9 cellular contexts compared by ENCODE assay signal in the genomic region with DNA sequence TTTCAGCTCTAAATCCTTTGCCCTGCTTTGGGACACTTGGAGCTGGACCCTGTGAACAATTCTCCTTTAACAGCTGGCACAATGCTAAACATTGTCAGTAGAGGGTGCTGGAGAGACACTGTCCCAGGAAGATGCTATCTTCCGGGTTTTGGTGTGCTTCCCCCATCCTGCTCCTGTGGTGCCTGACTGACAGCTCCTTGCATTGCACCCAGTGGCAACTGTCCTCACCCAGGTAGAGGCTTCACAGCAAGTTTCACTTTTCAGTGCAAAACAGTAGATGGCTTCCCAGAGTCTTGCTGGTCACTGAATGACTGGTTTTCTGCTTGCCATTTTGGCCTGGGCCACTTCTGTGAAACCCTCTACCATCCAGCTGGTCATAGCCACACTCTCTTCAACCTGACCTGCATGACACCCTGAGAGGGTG.
DNase-seq lines count a peak whose midpoint lies in the region; ATAC-seq, FAIRE-seq and TF ChIP-seq lines count a peak whose summit lies in the region.
"Had no signal": no experiment of that assay in that cellular context is flagged by ENCODE, and none has a peak within 500 bp of the region (broad histone marks: within the 10 kb centered on the region; RNA-seq: fewer than 3 reads in every experiment).

No MANE protein-coding gene starts in this region.

- no peak for TF ChIP-seq POLR2A in K562 (conservative IDR thresholded peaks at IDR 0.05)
- TF ChIP-seq POLR2A in lower leg skin (IDR thresholded peaks at IDR 0.05), result no peak

- H3K4me1 ChIP-seq in K562 (replicated peaks in 1 of 2; ENCODE audit: control insufficient read depth in 2 of 2, insufficient read depth in 2 of 2, low read length in 2 of 2) (no peaks in the 10 kb centered on the region), small intestine (ENCODE audit: control insufficient read depth in 2 of 2, insufficient read depth in 1 of 2, low read depth in 1 of 2, low read length in 1 of 2) (no peaks in the 10 kb centered on the region)

- TF ChIP-seq CTCF in K562 (IDR thresholded peaks at IDR 0.05 in 2 of 3, conservative IDR thresholded peaks at IDR 0.05 in 1 of 3; ENCODE audit: insufficient read depth in 2 of 3, low read depth in 1 of 3, low read length in 3 of 3), result peak in 2 of 3 experiments; percentile 33 to 38; a peak in 2 of 6 replicates
- no peak for TF ChIP-seq CTCF in lower leg skin (IDR thresholded peaks at IDR 0.05)

- H3K4me2 ChIP-seq in K562 (ENCODE audit: insufficient read depth, low read length), result no peak overlapping the region

- no peaks in the 10 kb centered on the region for H3K36me3 ChIP-seq in K562 (ENCODE audit: control insufficient read depth, insufficient read depth, low read length)
- H3K36me3 ChIP-seq in small intestine (ENCODE audit: control insufficient read depth in 2 of 2, insufficient read depth in 2 of 2, low read length in 2 of 2), result no peaks in the 10 kb centered on the region
- H3K36me3 ChIP-seq: neutrophil had no signal

- no peak overlapping the region for H3K4me3 ChIP-seq in K562
- no peak overlapping the region for H3K4me3 ChIP-seq in lower leg skin (ENCODE audit: low read depth, poor library complexity, severe bottlenecking)
- H3K4me3 ChIP-seq in small intestine (ENCODE audit: low read depth in 1 of 2, low read length in 2 of 2), result no peak overlapping the region

- peak; percentile 4 for DNase-seq in ELR (ENCODE audit: low read depth)
- peak; percentile 14 for DNase-seq in NCI-H446 treated with DMSO at 0.1 percent for 48 hours (lab: John Stamatoyannopoulos, UW)
- peak; percentile 8 to 17 (median 14) for DNase-seq in K562 (ENCODE audit: extremely low read depth in 1 of 4, low spot score in 3 of 4)
- DNase-seq in medulla oblongata (ENCODE audit: extremely low spot score), result peak; percentile 12
- no peak for DNase-seq in lower leg skin (ENCODE audit: low spot score in 2 of 2)
- DNase-seq in small intestine, result no peak

- CTCF ChIA-PET in K562 (lab: Yijun Ruan, JAX; ENCODE audit: low intra/inter-chr PET ratio), result no interaction called here

- no peaks in the 10 kb centered on the region for H4K20me1 ChIP-seq in K562 (replicated peaks; ENCODE audit: control insufficient read depth, insufficient read depth, low read length)

- in situ Hi-C loops in K562 (cut with MboI), result no loop called here

- FAIRE-seq in K562 (lab: Jason Lieb, UNC) (no peak), small intestine (lab: Jason Lieb, UNC) (no peak)

- ATAC-seq in GM19035 (IDR thresholded peaks at IDR 0.05; ENCODE audit: unreplicated experiment) (peak; percentile 100), HG03025 (IDR thresholded peaks at IDR 0.05; ENCODE audit: low FRiP score, unreplicated experiment) (peak; percentile 98), K562 (no peak)

- no peaks in the 10 kb centered on the region for H3K9me3 ChIP-seq in K562 (replicated peaks; ENCODE audit: control insufficient read depth, insufficient read depth, low read depth, low read length)
- H3K9me3 ChIP-seq in small intestine (ENCODE audit: control insufficient read depth, low read depth), result no peaks in the 10 kb centered on the region
- H3K9me3 ChIP-seq: neutrophil had no signal

- no peaks in the 10 kb centered on the region for H3K79me2 ChIP-seq in K562 (ENCODE audit: control insufficient read depth, insufficient read depth, low read length)

- H3K27ac ChIP-seq in K562 (ENCODE audit: extremely low read depth, low read depth, low read length) (no peak overlapping the region), small intestine (ENCODE audit: low read depth in 1 of 2, low read length in 1 of 2) (no peak overlapping the region)
- H3K27ac ChIP-seq: neutrophil had no signal

- POLR2A ChIA-PET in K562 (lab: Yijun Ruan, JAX), result no interaction called here

- 0% methylated on average over 1 of the region's 1 CpG for WGBS in K562 (ENCODE audit: insufficient coverage, low coverage, missing lambda C conversion rate)
- WGBS in lower leg skin, 2 donors, result 0 to 8% methylated on average over 1 of the region's 1 CpG
- 4 to 16% (median 5%) methylated on average over 1 of the region's 1 CpG for WGBS in small intestine, 3 donors

- H2AFZ ChIP-seq in K562 (ENCODE audit: low read depth, low read length), result no peak overlapping the region

- H3K9ac ChIP-seq in K562 (ENCODE audit: insufficient read depth in 1 of 2, low read depth in 2 of 2, low read length in 2 of 2), result no peak overlapping the region

- BruUV-seq in K562 (replicated peaks; lab: Mats Ljungman, UMichigan), result no TSS peak

- no peaks in the 10 kb centered on the region for H3K27me3 ChIP-seq in K562 (ENCODE audit: control insufficient read depth in 2 of 2, insufficient read depth in 2 of 2, low read length in 2 of 2)
- H3K27me3 ChIP-seq in small intestine (ENCODE audit: control insufficient read depth in 2 of 2, insufficient read depth in 2 of 2, low read length in 2 of 2), result no peaks in the 10 kb centered on the region
- H3K27me3 ChIP-seq: neutrophil had no signal

- intact Hi-C loops in K562 (cut with micrococcal nuclease), result no loop called here
- intact Hi-C loops in lower leg skin (cut with DNase I; ENCODE audit: low total_unique reads), result no loop called here

- TF ChIP-seq RAD21 in K562 (CRISPR knock-in tag; conservative IDR thresholded peaks at IDR 0.05 in 1 of 2, IDR thresholded peaks at IDR 0.05 in 1 of 2), result peak in 1 of 2 experiments; percentile 37; a peak in 2 of 4 replicates

- TF ChIP-seq EP300 in K562 (IDR thresholded peaks at IDR 0.05; ENCODE audit: low read length), result no peak

- H3K9me1 ChIP-seq in K562 (ENCODE audit: control insufficient read depth, insufficient read depth, low read length), result no peaks in the 10 kb centered on the region

TF ChIP-seq in K562, 482 proteins besides CTCF, POLR2A, EP300 and RAD21:
- TF ChIP-seq STAT5B (CRISPR knock-in tag; IDR thresholded peaks at IDR 0.05) (no peak), GATA2 (CRISPR knock-in tag; IDR thresholded peaks at IDR 0.05) (0 out of 2 replicates have a peak, but pooled peaks have one; percentile 29), CBX5 (IDR thresholded peaks at IDR 0.05; ENCODE audit: borderline replicate concordance, low read depth) (no peak), GATAD2A (IDR thresholded peaks at IDR 0.05) (no peak), NFRKB (IDR thresholded peaks at IDR 0.05; ENCODE audit: low read depth) (no peak)
- TF ChIP-seq, protein P1, sequence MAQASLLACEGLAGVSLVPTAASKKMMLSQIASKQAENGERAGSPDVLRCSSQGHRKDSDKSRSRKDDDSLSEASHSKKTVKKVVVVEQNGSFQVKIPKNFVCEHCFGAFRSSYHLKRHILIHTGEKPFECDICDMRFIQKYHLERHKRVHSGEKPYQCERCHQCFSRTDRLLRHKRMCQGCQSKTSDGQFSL (CRISPR knock-in tag; IDR thresholded peaks at IDR 0.05), result no peak
- TF ChIP-seq, protein P1 (tag; IDR thresholded peaks at IDR 0.05), result no peak
TF ChIP-seq in K562: peak in this region for 1.

Comparison
In these comparisons a context has a peak if more than half of its experiments do, and no peak if none do; other contexts are left out.
1. DNase-seq: peak in ELR (single experiment), NCI-H446 treated with DMSO at 0.1 percent for 48 hours (single experiment), K562 (4 of 4) and medulla oblongata (single experiment); none in lower leg skin (0 of 2) and small intestine (single experiment).
2. CTCF ChIP-seq: peak in K562 (2 of 3); none in lower leg skin (0 of 3).